Comparison of ENCODE assay signal across 2 cellular contexts in the genomic region with DNA sequence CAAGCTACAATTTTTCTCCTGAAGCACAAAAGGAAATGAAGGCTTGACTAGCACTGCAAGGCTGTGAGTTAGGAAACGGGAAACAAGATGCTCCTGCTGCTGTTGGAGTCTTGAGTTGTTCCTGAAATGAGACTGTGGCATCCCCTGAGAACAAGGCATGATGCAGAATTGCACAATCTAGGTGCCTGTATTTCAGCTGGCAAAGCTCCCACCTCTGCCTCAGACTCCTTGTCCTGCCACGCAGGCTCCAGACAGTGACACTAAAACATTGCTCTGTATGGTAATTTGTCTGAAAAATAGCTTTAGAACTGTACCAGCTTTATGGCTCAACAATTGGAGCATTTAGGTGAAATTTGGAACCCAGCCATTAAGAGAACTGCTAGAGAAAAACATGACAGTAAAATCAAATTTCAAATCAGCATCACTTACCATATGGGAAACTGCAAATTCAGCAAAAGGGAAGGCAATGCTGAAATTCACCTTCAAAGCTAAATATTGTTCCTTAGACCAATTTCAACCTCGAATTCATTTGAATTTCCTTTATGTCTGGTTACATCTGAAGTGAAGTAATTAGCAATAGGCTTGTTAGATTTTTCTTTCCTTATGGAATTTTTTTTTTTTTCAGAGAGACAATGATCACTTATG.
TF ChIP-seq lines count a peak whose summit lies in the region.

No MANE protein-coding gene starts in this region.

TF ChIP-seq in K562, 482 proteins besides CTCF, POLR2A, EP300 and RAD21 (continued from another document):
- TF ChIP-seq, protein P1, sequence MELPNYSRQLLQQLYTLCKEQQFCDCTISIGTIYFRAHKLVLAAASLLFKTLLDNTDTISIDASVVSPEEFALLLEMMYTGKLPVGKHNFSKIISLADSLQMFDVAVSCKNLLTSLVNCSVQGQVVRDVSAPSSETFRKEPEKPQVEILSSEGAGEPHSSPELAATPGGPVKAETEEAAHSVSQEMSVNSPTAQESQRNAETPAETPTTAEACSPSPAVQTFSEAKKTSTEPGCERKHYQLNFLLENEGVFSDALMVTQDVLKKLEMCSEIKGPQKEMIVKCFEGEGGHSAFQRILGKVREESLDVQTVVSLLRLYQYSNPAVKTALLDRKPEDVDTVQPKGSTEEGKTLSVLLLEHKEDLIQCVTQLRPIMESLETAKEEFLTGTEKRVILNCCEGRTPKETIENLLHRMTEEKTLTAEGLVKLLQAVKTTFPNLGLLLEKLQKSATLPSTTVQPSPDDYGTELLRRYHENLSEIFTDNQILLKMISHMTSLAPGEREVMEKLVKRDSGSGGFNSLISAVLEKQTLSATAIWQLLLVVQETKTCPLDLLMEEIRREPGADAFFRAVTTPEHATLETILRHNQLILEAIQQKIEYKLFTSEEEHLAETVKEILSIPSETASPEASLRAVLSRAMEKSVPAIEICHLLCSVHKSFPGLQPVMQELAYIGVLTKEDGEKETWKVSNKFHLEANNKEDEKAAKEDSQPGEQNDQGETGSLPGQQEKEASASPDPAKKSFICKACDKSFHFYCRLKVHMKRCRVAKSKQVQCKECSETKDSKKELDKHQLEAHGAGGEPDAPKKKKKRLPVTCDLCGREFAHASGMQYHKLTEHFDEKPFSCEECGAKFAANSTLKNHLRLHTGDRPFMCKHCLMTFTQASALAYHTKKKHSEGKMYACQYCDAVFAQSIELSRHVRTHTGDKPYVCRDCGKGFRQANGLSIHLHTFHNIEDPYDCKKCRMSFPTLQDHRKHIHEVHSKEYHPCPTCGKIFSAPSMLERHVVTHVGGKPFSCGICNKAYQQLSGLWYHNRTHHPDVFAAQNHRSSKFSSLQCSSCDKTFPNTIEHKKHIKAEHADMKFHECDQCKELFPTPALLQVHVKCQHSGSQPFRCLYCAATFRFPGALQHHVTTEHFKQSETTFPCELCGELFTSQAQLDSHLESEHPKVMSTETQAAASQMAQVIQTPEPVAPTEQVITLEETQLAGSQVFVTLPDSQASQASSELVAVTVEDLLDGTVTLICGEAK (IDR thresholded peaks at IDR 0.05), result no peak
- TF ChIP-seq, protein P1 (CRISPR knock-in tag; IDR thresholded peaks at IDR 0.05), result no peak
- no peak for TF ChIP-seq ZNF140 (CRISPR knock-in tag; IDR thresholded peaks at IDR 0.05)
- no peak for TF ChIP-seq ZNF408 (CRISPR knock-in tag; IDR thresholded peaks at IDR 0.05; ENCODE audit: low read depth)
- no peak for TF ChIP-seq ZFP1 (CRISPR knock-in tag; IDR thresholded peaks at IDR 0.05)
- TF ChIP-seq MAFK (IDR thresholded peaks at IDR 0.05; ENCODE audit: low read length), result peak; percentile 42; the same call in 1 of the 2 replicates
- TF ChIP-seq MAFF (IDR thresholded peaks at IDR 0.05; ENCODE audit: low read length), result peak; percentile 38
- TF ChIP-seq RFX7 (CRISPR knock-in tag; IDR thresholded peaks at IDR 0.05), result no peak
- no peak for TF ChIP-seq BACH1 (tag; IDR thresholded peaks at IDR 0.05)
- TF ChIP-seq ZNF24 (IDR thresholded peaks at IDR 0.05), result no peak
- TF ChIP-seq, protein P2, sequence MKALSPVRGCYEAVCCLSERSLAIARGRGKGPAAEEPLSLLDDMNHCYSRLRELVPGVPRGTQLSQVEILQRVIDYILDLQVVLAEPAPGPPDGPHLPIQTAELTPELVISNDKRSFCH (CRISPR knock-in tag; IDR thresholded peaks at IDR 0.05), result no peak
- TF ChIP-seq, protein P2 (tag; IDR thresholded peaks at IDR 0.05), result no peak
- peak; percentile 48 for TF ChIP-seq MAFG (tag; conservative IDR thresholded peaks at IDR 0.05)
- no peak for TF ChIP-seq RBM22 (IDR thresholded peaks at IDR 0.05; ENCODE audit: low read depth, low read length, poor library complexity, severe bottlenecking)
- no peak for TF ChIP-seq ZNF75A (CRISPR knock-in tag; IDR thresholded peaks at IDR 0.05)
- TF ChIP-seq ZNF224 (CRISPR knock-in tag; IDR thresholded peaks at IDR 0.05), result no peak
- TF ChIP-seq BRCA1 (IDR thresholded peaks at IDR 0.05), result no peak
- no peak for TF ChIP-seq BRCA1 (CRISPR knock-in tag; IDR thresholded peaks at IDR 0.05)

TF ChIP-seq in HepG2, 621 proteins besides CTCF, POLR2A, EP300 and RAD21 (continued from another document):
- TF ChIP-seq SSRP1 (CRISPR knock-in tag; IDR thresholded peaks at IDR 0.05), result no peak
- peak; percentile 59 to 80 for TF ChIP-seq MAFK (conservative IDR thresholded peaks at IDR 0.05 in 1 of 2, IDR thresholded peaks at IDR 0.05 in 1 of 2; ENCODE audit: low read length in 2 of 2)
- TF ChIP-seq, protein P3, sequence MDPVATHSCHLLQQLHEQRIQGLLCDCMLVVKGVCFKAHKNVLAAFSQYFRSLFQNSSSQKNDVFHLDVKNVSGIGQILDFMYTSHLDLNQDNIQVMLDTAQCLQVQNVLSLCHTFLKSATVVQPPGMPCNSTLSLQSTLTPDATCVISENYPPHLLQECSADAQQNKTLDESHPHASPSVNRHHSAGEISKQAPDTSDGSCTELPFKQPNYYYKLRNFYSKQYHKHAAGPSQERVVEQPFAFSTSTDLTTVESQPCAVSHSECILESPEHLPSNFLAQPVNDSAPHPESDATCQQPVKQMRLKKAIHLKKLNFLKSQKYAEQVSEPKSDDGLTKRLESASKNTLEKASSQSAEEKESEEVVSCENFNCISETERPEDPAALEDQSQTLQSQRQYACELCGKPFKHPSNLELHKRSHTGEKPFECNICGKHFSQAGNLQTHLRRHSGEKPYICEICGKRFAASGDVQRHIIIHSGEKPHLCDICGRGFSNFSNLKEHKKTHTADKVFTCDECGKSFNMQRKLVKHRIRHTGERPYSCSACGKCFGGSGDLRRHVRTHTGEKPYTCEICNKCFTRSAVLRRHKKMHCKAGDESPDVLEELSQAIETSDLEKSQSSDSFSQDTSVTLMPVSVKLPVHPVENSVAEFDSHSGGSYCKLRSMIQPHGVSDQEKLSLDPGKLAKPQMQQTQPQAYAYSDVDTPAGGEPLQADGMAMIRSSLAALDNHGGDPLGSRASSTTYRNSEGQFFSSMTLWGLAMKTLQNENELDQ (CRISPR knock-in tag; IDR thresholded peaks at IDR 0.05; ENCODE audit: borderline replicate concordance), result no peak
- no peak for TF ChIP-seq ZNF616 (CRISPR knock-in tag; IDR thresholded peaks at IDR 0.05; ENCODE audit: low read depth)
- no peak for TF ChIP-seq ZNF3 (CRISPR knock-in tag; IDR thresholded peaks at IDR 0.05)
- no peak for TF ChIP-seq ZNF451 (CRISPR knock-in tag; IDR thresholded peaks at IDR 0.05)
- no peak for TF ChIP-seq TEAD2 (CRISPR knock-in tag; IDR thresholded peaks at IDR 0.05)
- TF ChIP-seq, protein P4, sequence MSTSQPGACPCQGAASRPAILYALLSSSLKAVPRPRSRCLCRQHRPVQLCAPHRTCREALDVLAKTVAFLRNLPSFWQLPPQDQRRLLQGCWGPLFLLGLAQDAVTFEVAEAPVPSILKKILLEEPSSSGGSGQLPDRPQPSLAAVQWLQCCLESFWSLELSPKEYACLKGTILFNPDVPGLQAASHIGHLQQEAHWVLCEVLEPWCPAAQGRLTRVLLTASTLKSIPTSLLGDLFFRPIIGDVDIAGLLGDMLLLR (CRISPR knock-in tag; IDR thresholded peaks at IDR 0.05), result no peak
